ENCODE assay signal across 21 cellular contexts in the genomic region with DNA sequence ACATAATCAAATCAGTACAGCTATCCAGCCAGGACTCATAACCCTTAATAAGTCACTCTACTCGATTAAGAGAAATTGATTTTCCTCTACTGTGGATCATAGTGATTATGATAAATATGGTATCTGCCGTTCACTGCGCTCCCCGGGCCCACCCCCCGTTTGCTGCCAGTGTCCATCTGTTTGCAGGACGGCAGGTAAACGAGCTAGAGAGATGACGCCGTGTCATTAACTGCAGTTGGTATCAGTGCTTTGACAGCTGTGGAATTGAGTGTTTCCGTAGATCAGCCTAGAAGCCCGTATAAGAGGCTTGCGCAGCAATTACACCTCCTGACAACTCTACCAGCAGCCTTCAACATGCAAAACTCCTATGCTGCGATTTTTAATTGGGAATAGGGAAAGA.
DNase-seq lines count a peak whose midpoint lies in the region; TF ChIP-seq lines count a peak whose summit lies in the region.
"Had no signal": no experiment of that assay in that cellular context is flagged by ENCODE, and none has a peak within 500 bp of the region (broad histone marks: within the 10 kb centered on the region; RNA-seq: fewer than 3 reads in every experiment).

No MANE protein-coding gene starts in this region.

- H3K36me3 Mint-ChIP-seq in brain: peaks cover 23% of the 10 kb centered on the region
- no peaks in the 10 kb centered on the region for H3K36me3 Mint-ChIP-seq in progenitor cell of endocrine pancreas (ENCODE audit: insufficient read depth)
- no peaks in the 10 kb centered on the region for H3K36me3 Mint-ChIP-seq in activated naive CD8-positive, alpha-beta T cell treated with anti-CD3 and anti-CD28 coated beads for 36 hours
- H3K36me3 Mint-ChIP-seq in MCF 10A (ENCODE audit: insufficient read depth, unreplicated experiment): no peaks in the 10 kb centered on the region

- BruUV-seq in MCF 10A (replicated peaks; lab: Mats Ljungman, UMichigan): no TSS peak

- H3K4me1 ChIP-seq in Karpas-422 (ENCODE audit: low read length) (0 out of 2 replicates have a peak, but pooled peaks cover 4% of the 10 kb centered on the region), colonic mucosa (no peaks in the 10 kb centered on the region)
- H3K4me1 ChIP-seq: Caco-2 had no signal

- POLR2A ChIA-PET in MCF 10A (lab: Yijun Ruan, JAX): interaction anchor here (0.6 kb wide), 1 partner anchor 187 kb away, joined by 3 read pairs; no protein-coding TSS in a partner anchor

- H3K4me1 Mint-ChIP-seq in brain (peaks cover 37% of the 10 kb centered on the region), progenitor cell of endocrine pancreas (ENCODE audit: low read depth) (peaks cover 25% of the 10 kb centered on the region), MCF 10A (ENCODE audit: insufficient read depth, unreplicated experiment) (no peaks in the 10 kb centered on the region)
- H3K4me1 Mint-ChIP-seq in activated naive CD8-positive, alpha-beta T cell treated with anti-CD3 and anti-CD28 coated beads for 36 hours: no peaks in the 10 kb centered on the region
- H3K4me1 Mint-ChIP-seq: H9 had no signal

- no peaks in the 10 kb centered on the region for H4K20me1 ChIP-seq in Karpas-422 (ENCODE audit: insufficient read depth, low read depth, low read length)

- H2AFZ ChIP-seq in Karpas-422 (ENCODE audit: low read length): 0 out of 2 replicates have a peak overlapping the region, but pooled peaks have one; percentile 36
- H2AFZ ChIP-seq: PC-9 had no signal

- no peak overlapping the region for H3K4me2 ChIP-seq in Karpas-422 (ENCODE audit: low read depth, low read length, poor library complexity, severe bottlenecking)
- H3K4me2 ChIP-seq: KMS-11, PC-9, SK-N-SH had no signal

- H3K27ac ChIP-seq in Karpas-422 (ENCODE audit: low read length) (no peak overlapping the region), colonic mucosa (no peak overlapping the region)
- H3K27ac ChIP-seq: KMS-11, PC-9 had no signal

- H3K9ac ChIP-seq in Karpas-422 (ENCODE audit: low read length) (no peak overlapping the region), colonic mucosa (ENCODE audit: low read depth in 2 of 2, low read length in 2 of 2) (no peak overlapping the region)
- H3K9ac ChIP-seq: KMS-11, SK-N-SH had no signal

- no peaks in the 10 kb centered on the region for H3K79me2 ChIP-seq in Karpas-422 (ENCODE audit: low read length)

- no peak for TF ChIP-seq CTCF in brain (conservative IDR thresholded peaks at IDR 0.05)
- TF ChIP-seq CTCF in progenitor cell of endocrine pancreas (IDR thresholded peaks at IDR 0.05; ENCODE audit: unreplicated experiment): no peak
- no peak for TF ChIP-seq CTCF in colonic mucosa (IDR thresholded peaks at IDR 0.05)
- TF ChIP-seq CTCF in MCF 10A (IDR thresholded peaks at IDR 0.05; ENCODE audit: unreplicated experiment): no peak

- H3K4me3 Mint-ChIP-seq in brain (peak overlapping the region in 3 of 5 experiments; percentile 38 to 63 (median 54)), progenitor cell of endocrine pancreas (ENCODE audit: low read depth) (peak overlapping the region; percentile 56), MCF 10A (ENCODE audit: unreplicated experiment) (no peak overlapping the region)
- no peak overlapping the region for H3K4me3 Mint-ChIP-seq in activated naive CD8-positive, alpha-beta T cell treated with anti-CD3 and anti-CD28 coated beads for 36 hours
- H3K4me3 Mint-ChIP-seq: H9 had no signal

- intact Hi-C loops in colonic mucosa (cut with DNase I) (no loop called here), MCF 10A (cut with micrococcal nuclease) (no loop called here)

- DNase-seq in Karpas-422: no peak
- peak; percentile 21 for DNase-seq in NCI-H524 treated with DMSO at 0.1 percent for 48 hours (lab: John Stamatoyannopoulos, UW)
- DNase-seq in progenitor cell of endocrine pancreas (ENCODE audit: low spot score, unreplicated experiment): no peak
- DNase-seq in colonic mucosa: no peak
- DNase-seq in activated naive CD8-positive, alpha-beta T cell treated with anti-CD3 and anti-CD28 coated beads for 36 hours: no peak
- no peak for DNase-seq in MCF 10A (ENCODE audit: unreplicated experiment)
- DNase-seq: ACHN, AML-193, Caco-2, DMS53, H9, MG63, NCI-H1092, NCI-H187, NCI-H2171, NCI-H526 treated with DMSO at 0.1 percent for 48 hours, PC-9, SK-N-SH, T-helper 1 cell had no signal

- H3K9me2 ChIP-seq in Karpas-422 (replicated peaks; ENCODE audit: insufficient read depth, low read length): no peaks in the 10 kb centered on the region
- H3K9me2 ChIP-seq: SK-N-SH had no signal

- H3K4me3 ChIP-seq in Karpas-422 (ENCODE audit: low read length): no peak overlapping the region
- H3K4me3 ChIP-seq in colonic mucosa: no peak overlapping the region
- H3K4me3 ChIP-seq: MG63, PC-9 had no signal

- H3K9me3 ChIP-seq in Karpas-422 (ENCODE audit: low read length) (no peaks in the 10 kb centered on the region), colonic mucosa (no peaks in the 10 kb centered on the region)
- H3K9me3 ChIP-seq: Caco-2, MG63, SK-N-SH had no signal

- H3K36me3 ChIP-seq in Karpas-422 (ENCODE audit: insufficient read depth, low read length) (no peaks in the 10 kb centered on the region), colonic mucosa (no peaks in the 10 kb centered on the region)
- H3K36me3 ChIP-seq: MG63 had no signal

- H3K27me3 Mint-ChIP-seq in brain (peaks cover 4% of the 10 kb centered on the region), progenitor cell of endocrine pancreas (no peaks in the 10 kb centered on the region), MCF 10A (ENCODE audit: insufficient read depth, unreplicated experiment) (peaks cover 70% of the 10 kb centered on the region)
- H3K27me3 Mint-ChIP-seq in activated naive CD8-positive, alpha-beta T cell treated with anti-CD3 and anti-CD28 coated beads for 36 hours: no peaks in the 10 kb centered on the region

- peaks cover 0 to 16% (median 10%) of the 10 kb centered on the region in 5 experiments for H3K9me3 Mint-ChIP-seq in brain
- H3K9me3 Mint-ChIP-seq in progenitor cell of endocrine pancreas (ENCODE audit: low read depth): no peaks in the 10 kb centered on the region
- no peaks in the 10 kb centered on the region for H3K9me3 Mint-ChIP-seq in activated naive CD8-positive, alpha-beta T cell treated with anti-CD3 and anti-CD28 coated beads for 36 hours
- H3K9me3 Mint-ChIP-seq in MCF 10A (ENCODE audit: unreplicated experiment): no peaks in the 10 kb centered on the region
- H3K9me3 Mint-ChIP-seq: H9 had no signal

- H3K27ac Mint-ChIP-seq in brain (peak overlapping the region; percentile 28 to 88 (median 71)), progenitor cell of endocrine pancreas (peak overlapping the region; percentile 76), MCF 10A (ENCODE audit: low read depth, unreplicated experiment) (no peak overlapping the region)
- H3K27ac Mint-ChIP-seq in activated naive CD8-positive, alpha-beta T cell treated with anti-CD3 and anti-CD28 coated beads for 36 hours: no peak overlapping the region

- CTCF ChIA-PET in MCF 10A (lab: Yijun Ruan, JAX): no interaction called here

- H3K27me3 ChIP-seq in Karpas-422 (ENCODE audit: low read length) (no peaks in the 10 kb centered on the region), colonic mucosa (no peaks in the 10 kb centered on the region)
- H3K27me3 ChIP-seq: MG63 had no signal

Comparison
In these comparisons a context has a peak if more than half of its experiments do, and no peak if none do; other contexts are left out.
1. H3K27ac Mint-ChIP-seq: peak in brain (5 of 5) and progenitor cell of endocrine pancreas (single experiment); none in activated naive CD8-positive, alpha-beta T cell treated with anti-CD3 and anti-CD28 coated beads for 36 hours (single experiment) and MCF 10A (single experiment).
2. H3K4me3 Mint-ChIP-seq: peak in brain (3 of 5) and progenitor cell of endocrine pancreas (single experiment); none in activated naive CD8-positive, alpha-beta T cell treated with anti-CD3 and anti-CD28 coated beads for 36 hours (single experiment) and MCF 10A (single experiment).